ENCODE assay signal across 9 cellular contexts in the genomic region with DNA sequence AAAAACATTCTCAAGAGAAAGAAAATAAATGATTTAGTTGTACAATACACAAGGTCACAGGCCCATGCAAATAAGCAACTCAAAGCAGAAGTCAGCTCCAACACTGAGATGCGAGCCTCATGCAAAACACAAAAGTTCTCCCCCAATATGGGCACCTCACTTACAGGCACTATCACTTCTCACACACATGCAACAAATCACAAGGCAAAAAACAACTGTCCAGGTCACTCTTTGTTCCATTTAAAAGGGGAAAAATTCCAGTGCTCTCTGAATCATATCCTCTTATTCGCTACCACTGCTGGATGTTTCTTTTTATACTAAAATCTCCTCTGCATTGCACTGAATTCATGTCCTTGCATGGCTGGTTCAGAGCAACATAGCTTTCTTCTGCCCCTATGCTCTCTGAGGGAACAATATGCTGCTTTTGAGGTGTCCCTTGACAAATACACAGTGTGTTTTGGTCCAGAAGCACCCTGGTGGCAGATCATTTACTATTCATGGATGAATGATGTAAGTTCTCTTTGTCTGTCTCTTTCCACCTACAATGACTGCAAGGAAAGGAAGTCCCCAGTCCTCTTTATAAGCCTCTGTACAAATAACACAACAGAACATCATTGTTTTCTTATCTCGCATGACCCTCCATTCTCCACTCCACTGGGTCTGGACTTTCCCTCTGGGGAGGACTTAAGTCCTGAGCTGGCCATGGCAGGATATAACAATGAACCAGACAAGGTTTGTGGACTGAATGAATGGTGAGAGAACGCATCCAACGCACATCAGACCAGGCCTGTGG.
DNase-seq lines count a peak whose midpoint lies in the region; ATAC-seq and TF ChIP-seq lines count a peak whose summit lies in the region.
"Had no signal": no experiment of that assay in that cellular context is flagged by ENCODE, and none has a peak within 500 bp of the region (broad histone marks: within the 10 kb centered on the region; RNA-seq: fewer than 3 reads in every experiment).

No MANE protein-coding gene starts in this region.

- intact Hi-C loops in natural killer cell (cut with micrococcal nuclease) (no loop called here), left cardiac atrium (cut with DNase I) (no loop called here)

- CTCF ChIA-PET in activated CD8-positive, alpha-beta T cell treated with anti-CD3 and anti-CD28 coated beads, Interleukin-2, amount 10 ng/mL, durations not matched to agents 7 days and 5 days (lab: Charles Lee), result interaction anchor here (0.7 to 3.9 kb wide), 3 partner anchors 21 to 251 kb away, joined by 3 to 16 read pairs (median 3); no protein-coding TSS in a partner anchor

- no peak for ATAC-seq in natural killer cell treated with Interleukin-12 subunit alpha and Interleukin-12 subunit beta and Interleukin-15 and Interleukin-18, amount 100 ng/mL, for 72 hours
- no peak for ATAC-seq in natural killer cell
- ATAC-seq in HG03066 (IDR thresholded peaks at IDR 0.05; ENCODE audit: low read depth, unreplicated experiment), result peak; percentile 58
- no peak for ATAC-seq in activated CD8-positive, alpha-beta T cell treated with anti-CD3 and anti-CD28 coated beads, Interleukin-2, amount 10 ng/mL, durations not matched to agents 7 days and 5 days
- no peak for ATAC-seq in left cardiac atrium

- no peak overlapping the region for H3K27ac ChIP-seq in substantia nigra (ENCODE audit: low read depth, low read length, poor library complexity, severe bottlenecking)
- H3K27ac ChIP-seq: esophagus muscularis mucosa had no signal

- H3K27me3 Mint-ChIP-seq in natural killer cell treated with Interleukin-12 subunit alpha and Interleukin-12 subunit beta and Interleukin-15 and Interleukin-18, amount 100 ng/mL, for 72 hours, result no peaks in the 10 kb centered on the region
- no peaks in the 10 kb centered on the region for H3K27me3 Mint-ChIP-seq in natural killer cell (ENCODE audit: low read depth in 2 of 2)
- H3K27me3 Mint-ChIP-seq in activated CD8-positive, alpha-beta T cell treated with anti-CD3 and anti-CD28 coated beads, Interleukin-2, amount 10 ng/mL, durations not matched to agents 7 days and 5 days (ENCODE audit: low read depth), result no peaks in the 10 kb centered on the region

- TF ChIP-seq CTCF in natural killer cell (IDR thresholded peaks at IDR 0.05), result no peak

- no peak overlapping the region for H3K4me3 Mint-ChIP-seq in natural killer cell treated with Interleukin-12 subunit alpha and Interleukin-12 subunit beta and Interleukin-15 and Interleukin-18, amount 100 ng/mL, for 72 hours
- no peak overlapping the region for H3K4me3 Mint-ChIP-seq in natural killer cell
- no peak overlapping the region for H3K4me3 Mint-ChIP-seq in activated CD8-positive, alpha-beta T cell treated with anti-CD3 and anti-CD28 coated beads, Interleukin-2, amount 10 ng/mL, durations not matched to agents 7 days and 5 days

- H3K9me3 Mint-ChIP-seq in natural killer cell treated with Interleukin-12 subunit alpha and Interleukin-12 subunit beta and Interleukin-15 and Interleukin-18, amount 100 ng/mL, for 72 hours, result no peaks in the 10 kb centered on the region
- no peaks in the 10 kb centered on the region for H3K9me3 Mint-ChIP-seq in natural killer cell
- H3K9me3 Mint-ChIP-seq in activated CD8-positive, alpha-beta T cell treated with anti-CD3 and anti-CD28 coated beads, Interleukin-2, amount 10 ng/mL, durations not matched to agents 7 days and 5 days (ENCODE audit: insufficient read depth), result no peaks in the 10 kb centered on the region

- POLR2A ChIA-PET in activated CD8-positive, alpha-beta T cell treated with anti-CD3 and anti-CD28 coated beads, Interleukin-2, amount 10 ng/mL, durations not matched to agents 7 days and 5 days (lab: Charles Lee), result interaction anchor here (0.6 kb wide), 1 partner anchor 1109 kb away, joined by 4 read pairs; no protein-coding TSS in a partner anchor

- no peak for DNase-seq in natural killer cell treated with Interleukin-12 subunit alpha and Interleukin-12 subunit beta and Interleukin-15 and Interleukin-18, amount 100 ng/mL, for 72 hours (ENCODE audit: low spot score)
- DNase-seq in natural killer cell (no peak), substantia nigra (lab: John Stamatoyannopoulos, UW) (no peak), left cardiac atrium (no peak), NCI-H524 (lab: John Stamatoyannopoulos, UW) (no peak)
- DNase-seq in activated CD8-positive, alpha-beta T cell treated with anti-CD3 and anti-CD28 coated beads, Interleukin-2, amount 10 ng/mL, durations not matched to agents 7 days and 5 days, result no peak
- no peak for DNase-seq in stimulated activated CD4-positive, alpha-beta T cell treated with anti-CD3 and anti-CD28 coated beads, Interleukin-4, amount 100 ng/mL, for 24 hours

- H3K27ac Mint-ChIP-seq in natural killer cell treated with Interleukin-12 subunit alpha and Interleukin-12 subunit beta and Interleukin-15 and Interleukin-18, amount 100 ng/mL, for 72 hours, result peak overlapping the region; percentile 1 to 17
- H3K27ac Mint-ChIP-seq in natural killer cell, result peak overlapping the region in 1 of 2 donors; percentile 45
- peak overlapping the region; percentile 13 for H3K27ac Mint-ChIP-seq in activated CD8-positive, alpha-beta T cell treated with anti-CD3 and anti-CD28 coated beads, Interleukin-2, amount 10 ng/mL, durations not matched to agents 7 days and 5 days

- H3K36me3 Mint-ChIP-seq in natural killer cell treated with Interleukin-12 subunit alpha and Interleukin-12 subunit beta and Interleukin-15 and Interleukin-18, amount 100 ng/mL, for 72 hours, result peaks cover 15% of the 10 kb centered on the region
- peaks cover 8% of the 10 kb centered on the region for H3K36me3 Mint-ChIP-seq in natural killer cell
- peaks cover 49% of the 10 kb centered on the region for H3K36me3 Mint-ChIP-seq in activated CD8-positive, alpha-beta T cell treated with anti-CD3 and anti-CD28 coated beads, Interleukin-2, amount 10 ng/mL, durations not matched to agents 7 days and 5 days (ENCODE audit: low read depth)

- peaks cover 2 to 3% of the 10 kb centered on the region in 2 donors for H3K4me1 Mint-ChIP-seq in natural killer cell treated with Interleukin-12 subunit alpha and Interleukin-12 subunit beta and Interleukin-15 and Interleukin-18, amount 100 ng/mL, for 72 hours (ENCODE audit: low read depth in 2 of 2)
- H3K4me1 Mint-ChIP-seq in natural killer cell, result peaks cover 11 to 14% of the 10 kb centered on the region in 2 donors
- H3K4me1 Mint-ChIP-seq in activated CD8-positive, alpha-beta T cell treated with anti-CD3 and anti-CD28 coated beads, Interleukin-2, amount 10 ng/mL, durations not matched to agents 7 days and 5 days (ENCODE audit: low read depth), result peaks cover 9% of the 10 kb centered on the region
